In genomic region chr9:96020822-96021615, GRCh38 we compare ENCODE assay signal across 9 cellular contexts.
DNase-seq lines count a peak whose midpoint lies in the region; ATAC-seq and TF ChIP-seq lines count a peak whose summit lies in the region.
"Had no signal": no experiment of that assay in that cellular context is flagged by ENCODE, and none has a peak within 500 bp of the region (broad histone marks: within the 10 kb centered on the region; RNA-seq: fewer than 3 reads in every experiment).

No MANE protein-coding gene starts in this region.

- peak overlapping the region; percentile 71 to 77 for H3K27ac ChIP-seq in ovary

- WGBS in ovary, 3 donors, result 0 to 1% (median 1%) methylated on average over 48 to 80 of the region's 80 CpGs

- H3K27me3 ChIP-seq in ovary, result no peaks in the 10 kb centered on the region

- DNase-seq in CD1c-positive myeloid dendritic cell (ENCODE audit: extremely low spot score) (peak; percentile 50), NB4 (ENCODE audit: low read depth) (peak; percentile 43), glomerular visceral epithelial cell (ENCODE audit: extremely low spot score) (peak; percentile 22), ovary (peak; percentile 30 to 63 (median 59)), NCI-H510A (lab: John Stamatoyannopoulos, UW) (no peak), NCI-H1092 (lab: John Stamatoyannopoulos, UW) (no peak)
- peak; percentile 36 for DNase-seq in activated effector memory CD4-positive, alpha-beta T cell treated with Interleukin-2 at 50 U/mL for 16 hours

- H3K4me1 ChIP-seq in ovary (ENCODE audit: insufficient read depth), result peaks cover 6% of the 10 kb centered on the region

- H3K9me3 ChIP-seq in ovary, result no peaks in the 10 kb centered on the region

- TF ChIP-seq CTCF in NB4 (IDR thresholded peaks at IDR 0.05; ENCODE audit: low read depth, low read length) (no peak), ovary (IDR thresholded peaks at IDR 0.05) (no peak)

- no peak for ATAC-seq in GM19324 (IDR thresholded peaks at IDR 0.05; ENCODE audit: low FRiP score, unreplicated experiment)
- ATAC-seq: HCT116 had no signal

- H3K4me3 ChIP-seq in NB4 (ENCODE audit: low read depth, low read length) (peak overlapping the region; percentile 25), ovary (peak overlapping the region; percentile 52)

- intact Hi-C loops in ovary (cut with DNase I), result no loop called here

- no peak for TF ChIP-seq EP300 in ovary (IDR thresholded peaks at IDR 0.05)

- H3K36me3 ChIP-seq in ovary, result no peaks in the 10 kb centered on the region

- TF ChIP-seq POLR2A in NB4 (IDR thresholded peaks at IDR 0.05; ENCODE audit: extremely low read depth, insufficient read length), result no peak
- TF ChIP-seq POLR2A in ovary (IDR thresholded peaks at IDR 0.05), result no peak

Comparison
In these comparisons a context has a peak if more than half of its experiments do, and no peak if none do; other contexts are left out.
1. DNase-seq: peak in CD1c-positive myeloid dendritic cell (single experiment), NB4 (single experiment), activated effector memory CD4-positive, alpha-beta T cell treated with Interleukin-2 at 50 U/mL for 16 hours (single experiment), glomerular visceral epithelial cell (single experiment) and ovary (5 of 5); none in NCI-H510A (single experiment) and NCI-H1092 (single experiment).